1 cellular context compared by ENCODE assay signal in the genomic region with DNA sequence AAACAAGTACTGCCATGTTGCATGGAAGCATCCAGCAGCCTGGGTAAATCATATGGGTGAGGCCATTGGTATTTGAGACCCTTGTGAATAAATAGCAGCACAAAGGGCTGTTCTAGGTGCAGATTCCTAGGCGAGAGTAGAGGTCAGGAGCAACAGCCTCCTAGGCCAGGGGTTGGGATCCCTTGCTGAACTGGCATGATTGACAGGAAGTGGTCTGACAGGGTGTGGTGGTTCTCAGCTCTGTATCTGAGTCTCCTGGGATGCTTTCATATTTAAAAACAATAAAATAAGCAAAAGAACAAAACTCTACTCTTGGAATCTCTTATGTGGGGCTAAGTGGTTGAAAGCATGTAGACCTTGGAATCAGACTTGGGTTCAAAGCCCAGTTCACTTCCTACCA.
TF ChIP-seq lines count a peak whose summit lies in the region.

No MANE protein-coding gene starts in this region.

TF ChIP-seq in GM23338, 12 proteins besides CTCF, POLR2A, EP300 and RAD21 (continued from another document):
- TF ChIP-seq, protein P1, sequence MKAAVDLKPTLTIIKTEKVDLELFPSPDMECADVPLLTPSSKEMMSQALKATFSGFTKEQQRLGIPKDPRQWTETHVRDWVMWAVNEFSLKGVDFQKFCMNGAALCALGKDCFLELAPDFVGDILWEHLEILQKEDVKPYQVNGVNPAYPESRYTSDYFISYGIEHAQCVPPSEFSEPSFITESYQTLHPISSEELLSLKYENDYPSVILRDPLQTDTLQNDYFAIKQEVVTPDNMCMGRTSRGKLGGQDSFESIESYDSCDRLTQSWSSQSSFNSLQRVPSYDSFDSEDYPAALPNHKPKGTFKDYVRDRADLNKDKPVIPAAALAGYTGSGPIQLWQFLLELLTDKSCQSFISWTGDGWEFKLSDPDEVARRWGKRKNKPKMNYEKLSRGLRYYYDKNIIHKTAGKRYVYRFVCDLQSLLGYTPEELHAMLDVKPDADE (IDR thresholded peaks at IDR 0.05): no peak
- TF ChIP-seq, protein P2, sequence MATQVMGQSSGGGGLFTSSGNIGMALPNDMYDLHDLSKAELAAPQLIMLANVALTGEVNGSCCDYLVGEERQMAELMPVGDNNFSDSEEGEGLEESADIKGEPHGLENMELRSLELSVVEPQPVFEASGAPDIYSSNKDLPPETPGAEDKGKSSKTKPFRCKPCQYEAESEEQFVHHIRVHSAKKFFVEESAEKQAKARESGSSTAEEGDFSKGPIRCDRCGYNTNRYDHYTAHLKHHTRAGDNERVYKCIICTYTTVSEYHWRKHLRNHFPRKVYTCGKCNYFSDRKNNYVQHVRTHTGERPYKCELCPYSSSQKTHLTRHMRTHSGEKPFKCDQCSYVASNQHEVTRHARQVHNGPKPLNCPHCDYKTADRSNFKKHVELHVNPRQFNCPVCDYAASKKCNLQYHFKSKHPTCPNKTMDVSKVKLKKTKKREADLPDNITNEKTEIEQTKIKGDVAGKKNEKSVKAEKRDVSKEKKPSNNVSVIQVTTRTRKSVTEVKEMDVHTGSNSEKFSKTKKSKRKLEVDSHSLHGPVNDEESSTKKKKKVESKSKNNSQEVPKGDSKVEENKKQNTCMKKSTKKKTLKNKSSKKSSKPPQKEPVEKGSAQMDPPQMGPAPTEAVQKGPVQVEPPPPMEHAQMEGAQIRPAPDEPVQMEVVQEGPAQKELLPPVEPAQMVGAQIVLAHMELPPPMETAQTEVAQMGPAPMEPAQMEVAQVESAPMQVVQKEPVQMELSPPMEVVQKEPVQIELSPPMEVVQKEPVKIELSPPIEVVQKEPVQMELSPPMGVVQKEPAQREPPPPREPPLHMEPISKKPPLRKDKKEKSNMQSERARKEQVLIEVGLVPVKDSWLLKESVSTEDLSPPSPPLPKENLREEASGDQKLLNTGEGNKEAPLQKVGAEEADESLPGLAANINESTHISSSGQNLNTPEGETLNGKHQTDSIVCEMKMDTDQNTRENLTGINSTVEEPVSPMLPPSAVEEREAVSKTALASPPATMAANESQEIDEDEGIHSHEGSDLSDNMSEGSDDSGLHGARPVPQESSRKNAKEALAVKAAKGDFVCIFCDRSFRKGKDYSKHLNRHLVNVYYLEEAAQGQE (IDR thresholded peaks at IDR 0.05; ENCODE audit: unreplicated experiment): no peak
- no peak for TF ChIP-seq EZH2phosphoT487 (IDR thresholded peaks at IDR 0.05; ENCODE audit: unreplicated experiment)
